9 cellular contexts compared by ENCODE assay signal in genomic region chr19:44515907-44516306, GRCh38. TPM values are rescaled to one million over a fixed set of nuclear protein-coding genes. Genes with fewer than 3 reads are reported as not detected.
"Had no signal": no experiment of that assay in that cellular context is flagged by ENCODE, and none has a peak within 500 bp of the region (broad histone marks: within the 10 kb centered on the region; RNA-seq: fewer than 3 reads in every experiment).

No MANE protein-coding gene starts in this region.

- H3K27ac Mint-ChIP-seq: IgD-negative memory B cell had no signal

- H3K4me2 ChIP-seq: KMS-11 had no signal

- H3K36me3 Mint-ChIP-seq: IgD-negative memory B cell had no signal

- H3K9ac ChIP-seq: KMS-11 had no signal

- H3K4me1 Mint-ChIP-seq: IgD-negative memory B cell had no signal

- DNase-seq: IMR-90, KBM-7, KG1 had no signal

- FAIRE-seq: HTR-8/SVneo had no signal

- H3K27ac ChIP-seq: HL-60, KMS-11 had no signal

- H3K4me3 Mint-ChIP-seq: IgD-negative memory B cell had no signal

RNA-seq across cellular contexts. Expression of gene CEACAM20, which starts 13.6 kb away (rescaled TPM):
- total RNA-seq: HT-29, HT1080, IMR-90 had no signal
- polyA plus RNA-seq: IgD-negative memory B cell, IMR-90 had no signal
